23 cellular contexts compared by ENCODE assay signal in the genomic region with DNA sequence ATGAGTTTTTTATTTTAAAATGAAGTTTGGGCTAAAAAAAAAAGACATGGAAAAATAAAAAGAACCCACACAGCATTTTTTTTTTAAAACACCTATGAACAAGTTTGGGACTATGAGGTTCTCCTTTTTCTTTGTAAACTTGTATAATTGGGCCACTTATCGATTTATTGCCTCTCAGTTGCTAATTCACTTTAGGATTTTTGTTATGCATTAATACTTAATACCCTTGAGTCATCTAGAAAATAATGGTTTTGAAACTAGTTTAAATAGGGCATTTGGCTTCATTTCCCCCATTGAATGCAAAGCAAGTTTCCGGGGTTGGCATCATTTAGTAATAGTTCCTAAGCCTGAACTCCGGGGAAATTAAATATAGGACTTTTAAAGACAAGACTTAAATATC.
"Had no signal": no experiment of that assay in that cellular context is flagged by ENCODE, and none has a peak within 500 bp of the region (broad histone marks: within the 10 kb centered on the region; RNA-seq: fewer than 3 reads in every experiment).

No MANE protein-coding gene starts in this region.

- H3K9me3 Mint-ChIP-seq: T-cell; T-helper 1 cell treated with Interleukin-12 subunit alpha and Interleukin-12 subunit beta and Interleukin-4 antibody, amounts not matched to agents 30 μg/mL and 1 μg/mL, for 36 hours had no signal

- H3K27me3 ChIP-seq: Peyer's patch, SJCRH30 had no signal

- H3K27ac ChIP-seq: Peyer's patch, SJCRH30 had no signal

- DNase-seq: Kasumi-1, KG1, MV-4-11, NCI-H1048, NCI-H1105, NCI-H1436 treated with DMSO at 0.1 percent for 48 hours, NCI-H1694, NCI-H187 treated with DMSO at 0.1 percent for 48 hours, NCI-H2029 treated with DMSO at 0.1 percent for 48 hours, NCI-H2171, NCI-H226, NCI-H446, NCI-H510A, NCI-H524 treated with DMSO at 0.1 percent for 48 hours, NCI-H69, NCI-H774, PC-3, Peyer's patch, SHP77 treated with DMSO at 0.1 percent for 48 hours, SJCRH30, SW 1271, T-cell had no signal

- H3K27ac Mint-ChIP-seq: T-cell; T-helper 1 cell treated with Interleukin-12 subunit alpha and Interleukin-12 subunit beta and Interleukin-4 antibody, amounts not matched to agents 30 μg/mL and 1 μg/mL, for 36 hours had no signal

- H3K9me3 ChIP-seq: Peyer's patch, SJCRH30 had no signal

- H3K27me3 Mint-ChIP-seq: T-cell had no signal

- H3K4me1 ChIP-seq: Peyer's patch, SJCRH30 had no signal

- H3K36me3 ChIP-seq: SJCRH30 had no signal

- H3K4me3 ChIP-seq: Peyer's patch, SJCRH30 had no signal

- H3K4me3 Mint-ChIP-seq: T-cell; T-helper 1 cell treated with Interleukin-12 subunit alpha and Interleukin-12 subunit beta and Interleukin-4 antibody, amounts not matched to agents 30 μg/mL and 1 μg/mL, for 36 hours had no signal
